In genomic region chr18:26813043-26813442, GRCh38 we compare ENCODE assay signal across 10 cellular contexts.
DNase-seq lines count a peak whose midpoint lies in the region; ATAC-seq, FAIRE-seq and TF ChIP-seq lines count a peak whose summit lies in the region.
"Had no signal": no experiment of that assay in that cellular context is flagged by ENCODE, and none has a peak within 500 bp of the region (broad histone marks: within the 10 kb centered on the region; RNA-seq: fewer than 3 reads in every experiment).

No MANE protein-coding gene starts in this region.

- no peaks in the 10 kb centered on the region for H3K27me3 ChIP-seq in RWPE2 (ENCODE audit: insufficient read depth, poor library complexity, severe bottlenecking)

- DNase-seq in GM13977 (ENCODE audit: low spot score) (peak; percentile 26), RWPE2 (ENCODE audit: low spot score) (no peak), hippocampal formation (lab: John Stamatoyannopoulos, UW) (peak; percentile 1 to 15), urothelium cell line (ENCODE audit: low spot score) (peak; percentile 28)
- no peak for DNase-seq in stimulated activated CD4-positive, alpha-beta T cell treated with anti-CD3 and anti-CD28 coated beads, Interleukin-15, amount 100 ng/mL, for 24 hours

- H3K27ac ChIP-seq in RWPE2 (ENCODE audit: poor library complexity, severe bottlenecking): no peak overlapping the region
- H3K27ac ChIP-seq: KMS-11, thoracic aorta had no signal

- ATAC-seq in HG03521 (IDR thresholded peaks at IDR 0.05; ENCODE audit: unreplicated experiment): peak; percentile 51
- peak; percentile 74; the same call in 2 of the 3 replicates for ATAC-seq in RWPE2 (ENCODE audit: low read depth)
- ATAC-seq in HG02870 (IDR thresholded peaks at IDR 0.05; ENCODE audit: unreplicated experiment): no peak
- no peak for ATAC-seq in HG03439 (IDR thresholded peaks at IDR 0.05; ENCODE audit: unreplicated experiment)

- no peaks in the 10 kb centered on the region for H3K4me1 ChIP-seq in RWPE2 (ENCODE audit: insufficient read depth, poor library complexity, severe bottlenecking)

- in situ Hi-C loops in GM13977 (cut with MboI; ENCODE audit: low pct_unique_long_range_greater_than_20kb, low sequenced_read_pairs, unreplicated experiment): no loop called here

- H3K36me3 ChIP-seq in RWPE2 (ENCODE audit: low read depth): no peaks in the 10 kb centered on the region
- H3K36me3 ChIP-seq: thoracic aorta had no signal

- H3K9me3 ChIP-seq in RWPE2 (ENCODE audit: severe bottlenecking): no peaks in the 10 kb centered on the region
- H3K9me3 ChIP-seq: thoracic aorta had no signal

- TF ChIP-seq CTCF in GM13977 (IDR thresholded peaks at IDR 0.05; ENCODE audit: extremely low read depth, insufficient read depth, missing control alignments): peak; percentile 55
- TF ChIP-seq CTCF in RWPE2 (IDR thresholded peaks at IDR 0.05; ENCODE audit: poor library complexity, severe bottlenecking): peak; percentile 45

- no peak for FAIRE-seq in urothelium cell line (lab: Jason Lieb, UNC)

- no peak overlapping the region for H3K4me3 ChIP-seq in RWPE2 (ENCODE audit: severe bottlenecking)
- H3K4me3 ChIP-seq: thoracic aorta had no signal

Comparison
In these comparisons a context has a peak if more than half of its experiments do, and no peak if none do; other contexts are left out.
1. DNase-seq: peak in GM13977 (single experiment), hippocampal formation (2 of 2) and urothelium cell line (single experiment); none in RWPE2 (single experiment) and stimulated activated CD4-positive, alpha-beta T cell treated with anti-CD3 and anti-CD28 coated beads, Interleukin-15, amount 100 ng/mL, for 24 hours (single experiment).
2. ATAC-seq: peak in HG03521 (single experiment) and RWPE2 (single experiment); none in HG02870 (single experiment) and HG03439 (single experiment).